In the genomic region with DNA sequence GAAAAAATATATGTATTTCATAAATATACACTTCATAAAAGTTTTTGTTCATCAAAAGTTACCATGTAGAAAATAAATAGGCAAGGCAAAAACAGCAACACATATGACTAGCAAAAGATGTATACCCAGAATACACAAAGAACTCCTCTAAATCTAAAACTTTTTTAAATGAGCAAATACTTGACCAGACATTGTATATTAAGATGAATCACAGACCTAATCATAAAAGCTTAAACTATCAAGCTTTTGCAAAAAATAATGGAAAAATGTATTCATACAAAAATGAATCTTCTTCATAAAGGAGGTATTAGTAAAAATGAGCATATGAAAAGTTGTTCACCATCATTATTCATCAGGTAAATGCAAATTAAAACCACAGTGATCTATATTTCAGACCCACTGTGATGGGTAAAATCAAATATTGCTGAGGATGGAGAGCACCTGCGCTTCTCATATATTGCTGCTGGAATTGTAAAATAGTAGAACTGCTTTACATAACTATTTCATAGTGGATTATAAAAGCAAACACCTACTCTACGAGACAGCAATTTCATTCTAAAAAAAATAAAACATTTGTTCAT, we compare ENCODE assay signal across 14 cellular contexts.
DNase-seq lines count a peak whose midpoint lies in the region; ATAC-seq and TF ChIP-seq lines count a peak whose summit lies in the region.
"Had no signal": no experiment of that assay in that cellular context is flagged by ENCODE, and none has a peak within 500 bp of the region (broad histone marks: within the 10 kb centered on the region; RNA-seq: fewer than 3 reads in every experiment).

No MANE protein-coding gene starts in this region.

- TF ChIP-seq POLR2A in prostate gland (IDR thresholded peaks at IDR 0.05): no peak

- no peaks in the 10 kb centered on the region for H3K4me1 Mint-ChIP-seq in natural killer cell
- H3K4me1 Mint-ChIP-seq: CD4-positive, alpha-beta memory T cell; IgD-negative memory B cell had no signal

- DNase-seq in NCI-H526 treated with DMSO at 0.1 percent for 48 hours (lab: John Stamatoyannopoulos, UW): peak; percentile 82
- DNase-seq in caudate nucleus (lab: John Stamatoyannopoulos, UW): no peak
- DNase-seq in prostate gland (ENCODE audit: low spot score): no peak
- DNase-seq in natural killer cell: no peak
- no peak for DNase-seq in NCI-H2171 treated with DMSO at 0.1 percent for 48 hours (lab: John Stamatoyannopoulos, UW)
- DNase-seq in stimulated activated CD4-positive, alpha-beta T cell treated with anti-CD3 and anti-CD28 coated beads, Interleukin-2, amount 100 ng/mL, for 24 hours: no peak
- DNase-seq: AML-193, DMS79 treated with DMSO at 0.1 percent for 48 hours, GF-D8 had no signal

- no peaks in the 10 kb centered on the region for H3K27me3 ChIP-seq in prostate gland (replicated peaks; ENCODE audit: insufficient read depth)

- H3K27ac ChIP-seq in caudate nucleus (ENCODE audit: low read depth, low read length) (peak overlapping the region; percentile 14), prostate gland (peak overlapping the region; percentile 41 to 62)

- no peaks in the 10 kb centered on the region for H3K36me3 ChIP-seq in prostate gland
- H3K36me3 ChIP-seq: HAP-1 had no signal

- H3K9me3 Mint-ChIP-seq in natural killer cell: no peaks in the 10 kb centered on the region

- H3K4me1 ChIP-seq in prostate gland (replicated peaks): peaks cover 4% of the 10 kb centered on the region
- H3K4me1 ChIP-seq: HAP-1 had no signal

- H3K36me3 Mint-ChIP-seq in natural killer cell: no peaks in the 10 kb centered on the region
- H3K36me3 Mint-ChIP-seq: CD4-positive, alpha-beta memory T cell; IgD-negative memory B cell had no signal

- H3K4me3 Mint-ChIP-seq in natural killer cell: no peak overlapping the region
- H3K4me3 Mint-ChIP-seq: CD4-positive, alpha-beta memory T cell; IgD-negative memory B cell had no signal

- TF ChIP-seq CTCF in prostate gland (IDR thresholded peaks at IDR 0.05) (no peak), natural killer cell (IDR thresholded peaks at IDR 0.05) (no peak)

- 71% methylated on average over 2 of the region's 2 CpGs for WGBS in prostate gland

- ATAC-seq in natural killer cell: no peak
- ATAC-seq: HepG2 had no signal

- H3K4me3 ChIP-seq in prostate gland: no peak overlapping the region
- H3K4me3 ChIP-seq: A549, HAP-1 had no signal

- intact Hi-C loops in prostate gland (cut with DNase I): no loop called here
- intact Hi-C loops in natural killer cell (cut with micrococcal nuclease): no loop called here

- no peak overlapping the region for H3K27ac Mint-ChIP-seq in natural killer cell
- H3K27ac Mint-ChIP-seq: CD4-positive, alpha-beta memory T cell; IgD-negative memory B cell had no signal

- no peaks in the 10 kb centered on the region for H3K9me3 ChIP-seq in prostate gland
- H3K9me3 ChIP-seq: HAP-1 had no signal

- H3K27me3 Mint-ChIP-seq in natural killer cell (ENCODE audit: low read depth in 2 of 2): no peaks in the 10 kb centered on the region
- H3K27me3 Mint-ChIP-seq: CD4-positive, alpha-beta memory T cell had no signal
